8 cellular contexts compared by ENCODE assay signal in genomic region chr4:169756971-169757574, GRCh38. TPM values are rescaled to one million over a fixed set of nuclear protein-coding genes. Genes with fewer than 3 reads are reported as not detected.
A peak's percentile ranks its signal among the peaks of the same experiment; 100 is the strongest.
DNase-seq lines count a peak whose midpoint lies in the region; ATAC-seq and TF ChIP-seq lines count a peak whose summit lies in the region.

No MANE protein-coding gene starts in this region.

- no TSS peak for BruUV-seq in Panc1 (replicated peaks; lab: Mats Ljungman, UMichigan)

- H3K9ac ChIP-seq in endodermal cell (ENCODE audit: extremely low read depth, low read length, poor library complexity, severe bottlenecking) (peak overlapping the region; percentile 75), neural cell (ENCODE audit: low read length) (peak overlapping the region; percentile 77)

- no peaks in the 10 kb centered on the region for H3K9me3 Mint-ChIP-seq in endodermal cell

- peaks cover 14% of the 10 kb centered on the region for H3K27me3 Mint-ChIP-seq in endodermal cell (ENCODE audit: insufficient read depth)

- H3K4me3 ChIP-seq in Panc1 (ENCODE audit: low read depth in 2 of 2, low read length in 2 of 2) (peak overlapping the region; percentile 87 to 92), endodermal cell (ENCODE audit: low read length) (peak overlapping the region; percentile 100), neural cell (ENCODE audit: low read length) (peak overlapping the region; percentile 96)

- no peaks in the 10 kb centered on the region for H3K9me3 ChIP-seq in Panc1 (ENCODE audit: control insufficient read depth, insufficient read depth, low read depth, low read length)
- H3K9me3 ChIP-seq in endodermal cell (ENCODE audit: control insufficient read depth, low read length): no peaks in the 10 kb centered on the region
- no peaks in the 10 kb centered on the region for H3K9me3 ChIP-seq in neural cell (ENCODE audit: low read length)

- POLR2A ChIA-PET in Panc1 (lab: Charles Lee): no interaction called here

- H3K4me1 ChIP-seq in Panc1 (ENCODE audit: control insufficient read depth, insufficient read depth, low read length): peaks cover 6% of the 10 kb centered on the region
- H3K4me1 ChIP-seq in endodermal cell (ENCODE audit: control insufficient read depth, insufficient read depth, low read length): no peaks in the 10 kb centered on the region

- peak overlapping the region; percentile 94 for H3K4me2 ChIP-seq in neural cell (ENCODE audit: low read length)

- H3K9me2 ChIP-seq in neural cell (ENCODE audit: insufficient read depth, low read length): no peaks in the 10 kb centered on the region

- H3K27ac Mint-ChIP-seq in endodermal cell: peak overlapping the region; percentile 62

- H3K4me3 Mint-ChIP-seq in endodermal cell: peak overlapping the region; percentile 87

- TF ChIP-seq CTCF in Panc1 (IDR thresholded peaks at IDR 0.05): no peak
- no peak for TF ChIP-seq CTCF in endodermal cell (conservative IDR thresholded peaks at IDR 0.05)
- no peak for TF ChIP-seq CTCF in neural cell (IDR thresholded peaks at IDR 0.05; ENCODE audit: poor library complexity, severe bottlenecking)

- H3K27ac ChIP-seq in Panc1 (ENCODE audit: low read length): peak overlapping the region; percentile 84
- H3K27ac ChIP-seq in endodermal cell (ENCODE audit: low read depth, low read length): peak overlapping the region; percentile 1
- H3K27ac ChIP-seq in neural cell (ENCODE audit: low read length): peak overlapping the region; percentile 60

- CTCF ChIA-PET in Panc1 (lab: Charles Lee): no interaction called here

- H3K36me3 Mint-ChIP-seq in endodermal cell (ENCODE audit: low read depth): peaks cover 6% of the 10 kb centered on the region

- peaks cover 10% of the 10 kb centered on the region for H3K4me1 Mint-ChIP-seq in endodermal cell

- 10 to 14% methylated on average over 6 to 13 of the region's 13 CpGs for WGBS in endodermal cell (ENCODE audit: insufficient coverage in 1 of 2, insufficient read length in 1 of 2), 2 experiments

- TF ChIP-seq RAD21 in neural cell (conservative IDR thresholded peaks at IDR 0.05): no peak

- H3K36me3 ChIP-seq in Panc1 (ENCODE audit: control insufficient read depth, insufficient read depth, low read length): peaks cover 5% of the 10 kb centered on the region; the same call in 1 of the 2 replicates
- H3K36me3 ChIP-seq in endodermal cell (ENCODE audit: control insufficient read depth, insufficient read depth, low read length): peaks cover 10% of the 10 kb centered on the region
- H3K36me3 ChIP-seq in neural cell (ENCODE audit: insufficient read depth, low read length): no peaks in the 10 kb centered on the region

- H3K27me3 ChIP-seq in Panc1 (ENCODE audit: control insufficient read depth, insufficient read depth, low read length) (no peaks in the 10 kb centered on the region), endodermal cell (ENCODE audit: control insufficient read depth, insufficient read depth, low read length, poor library complexity, severe bottlenecking) (no peaks in the 10 kb centered on the region), neural cell (ENCODE audit: insufficient read depth, low read depth, low read length) (no peaks in the 10 kb centered on the region)

- ATAC-seq in GM18519 (IDR thresholded peaks at IDR 0.05; ENCODE audit: low FRiP score, unreplicated experiment) (peak; percentile 0), HG02678 (IDR thresholded peaks at IDR 0.05; ENCODE audit: unreplicated experiment) (peak; percentile 10), Panc1 (0 out of 2 replicates have a peak, but pooled peaks have one; percentile 8), GM21737 (IDR thresholded peaks at IDR 0.05; ENCODE audit: unreplicated experiment) (no peak)

- peaks cover 15% of the 10 kb centered on the region for H3K79me2 ChIP-seq in neural cell (replicated peaks; ENCODE audit: insufficient read depth, low read length)

- in situ Hi-C loops in Panc1 (cut with HindIII; ENCODE audit: low pct_unique_long_range_greater_than_20kb, low sequenced_read_pairs): no loop called here

- intact Hi-C loops in Panc1 (cut with micrococcal nuclease; ENCODE audit: unreplicated experiment): no loop called here

- DNase-seq in Panc1 (ENCODE audit: low read depth, low spot score) (no peak), endodermal cell (no peak), NCI-H524 treated with DMSO at 0.1 percent for 48 hours (lab: John Stamatoyannopoulos, UW) (no peak)
- DNase-seq in stimulated activated CD4-positive, alpha-beta T cell treated with anti-CD3 and anti-CD28 coated beads, Interleukin-4, amount 100 ng/mL, for 1 hour: no peak

- no peaks in the 10 kb centered on the region for H3F3A ChIP-seq in neural cell (ENCODE audit: insufficient read depth, low read length, poor library complexity, severe bottlenecking)

- no peak for TF ChIP-seq EP300 in neural cell (conservative IDR thresholded peaks at IDR 0.05; ENCODE audit: poor library complexity, severe bottlenecking)

- H2AFZ ChIP-seq in neural cell (ENCODE audit: low read depth, low read length): peak overlapping the region; percentile 61

- H4K20me1 ChIP-seq in neural cell (ENCODE audit: insufficient read depth): no peaks in the 10 kb centered on the region

TF ChIP-seq in neural cell, 6 proteins besides CTCF, POLR2A, EP300 and RAD21:
- TF ChIP-seq EZH2 (IDR thresholded peaks at IDR 0.05; ENCODE audit: borderline replicate concordance, insufficient read depth, low read length, poor library complexity, severe bottlenecking) (no peak), REST (IDR thresholded peaks at IDR 0.05; ENCODE audit: borderline replicate concordance) (no peak), MXI1 (conservative IDR thresholded peaks at IDR 0.05; ENCODE audit: poor library complexity, severe bottlenecking) (no peak), TAF1 (IDR thresholded peaks at IDR 0.05; ENCODE audit: low read depth) (no peak), POLR2AphosphoS5 (IDR thresholded peaks at IDR 0.05) (no peak), SMC3 (conservative IDR thresholded peaks at IDR 0.05; ENCODE audit: poor library complexity) (no peak)

RNA-seq across cellular contexts. Expression of gene HPF1, which starts 0.7 kb away (rescaled TPM):
- 21.4 TPM for total RNA-seq in Panc1 (2021; ENCODE audit: unreplicated experiment)
- polyA plus RNA-seq in Panc1 (2012; ENCODE audit: insufficient read length): 7.5 TPM
- 10 to 100 TPM; 33.4 to 50.5 TPM for total RNA-seq in endodermal cell
- 60.6 TPM for polyA plus RNA-seq in endodermal cell (2013, experiment 1 of 2)
- 60.9 TPM for polyA plus RNA-seq in endodermal cell (2013, experiment 2 of 2)
- polyA plus RNA-seq in neural cell: 110 and 143 TPM in 2 replicates
- 49.4 and 51.6 TPM in 2 replicates for polyA minus RNA-seq in neural cell

Comparison
In these comparisons a context has a peak if more than half of its experiments do, and no peak if none do; other contexts are left out.
1. H3K27ac ChIP-seq: peak in every context shown above with its lines; median percentile 84 in Panc1; 60 in neural cell; 1 in endodermal cell.